Comparison of ENCODE assay signal across 8 cellular contexts in the genomic region with DNA sequence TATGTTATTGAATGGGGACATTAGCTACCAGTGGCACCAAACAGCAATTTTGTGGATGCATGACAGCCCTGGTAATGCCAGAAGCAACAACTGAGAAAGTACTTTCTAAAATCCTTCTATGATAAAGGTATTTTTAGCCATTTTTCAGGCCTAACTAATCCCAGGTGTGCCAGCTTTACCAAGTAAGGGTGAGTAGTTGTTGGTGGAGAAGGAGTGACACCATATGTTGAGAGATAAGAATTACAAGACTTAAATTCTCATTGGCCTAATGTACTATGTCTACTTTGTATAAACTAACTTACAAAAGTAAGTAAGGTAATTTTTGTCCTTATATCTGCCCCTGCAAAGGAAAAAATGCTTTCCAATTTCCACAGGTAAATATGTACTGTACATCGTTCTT. TPM values are rescaled to one million over a fixed set of nuclear protein-coding genes. Genes with fewer than 3 reads are reported as not detected.
A peak's percentile ranks its signal among the peaks of the same experiment; 100 is the strongest.
DNase-seq lines count a peak whose midpoint lies in the region; ATAC-seq and TF ChIP-seq lines count a peak whose summit lies in the region.

No MANE protein-coding gene starts in this region.

- peaks cover 0 to 11% (median 7%) of the 10 kb centered on the region in 4 donors for H3K4me1 ChIP-seq in liver (ENCODE audit: control insufficient read depth in 4 of 4, insufficient read depth in 4 of 4, low read length in 3 of 4)
- peaks cover 7% of the 10 kb centered on the region for H3K4me1 ChIP-seq in effector memory CD4-positive, alpha-beta T cell (ENCODE audit: control insufficient read depth, insufficient read depth, low read length, poor library complexity, severe bottlenecking)

- H3K9ac ChIP-seq in liver (ENCODE audit: low read depth in 1 of 2, low read length in 2 of 2), result no peak overlapping the region

- H3K27ac ChIP-seq in HL-60 (replicated peaks) (no peak overlapping the region), WERI-Rb-1 (no peak overlapping the region), liver (ENCODE audit: low read depth in 1 of 2, low read length in 2 of 2) (no peak overlapping the region)
- H3K27ac ChIP-seq in effector memory CD4-positive, alpha-beta T cell (ENCODE audit: insufficient read depth, low read length, poor library complexity, severe bottlenecking), result no peak overlapping the region

- DNase-seq in ACHN (peak; percentile 39), HL-60 (ENCODE audit: low read depth in 1 of 2, low spot score in 1 of 2) (peak in 1 of 2 experiments; percentile 26), WERI-Rb-1 (no peak), GM19240 (ENCODE audit: insufficient read length, low spot score) (no peak)
- no peak for DNase-seq in effector memory CD4-positive, alpha-beta T cell

- H3K9me3 ChIP-seq in WERI-Rb-1 (ENCODE audit: severe bottlenecking), result no peaks in the 10 kb centered on the region
- H3K9me3 ChIP-seq in liver (ENCODE audit: control insufficient read depth in 4 of 4, low read length in 3 of 4), result no peaks in the 10 kb centered on the region
- no peaks in the 10 kb centered on the region for H3K9me3 ChIP-seq in effector memory CD4-positive, alpha-beta T cell (ENCODE audit: control insufficient read depth, low read length)

- WGBS in liver, result 50% methylated on average over 1 of the region's 1 CpG

- H3K4me3 ChIP-seq in HL-60 (replicated peaks; ENCODE audit: insufficient read depth, low read length), result no peak overlapping the region
- H3K4me3 ChIP-seq in WERI-Rb-1 (ENCODE audit: low read depth, low read length), result no peak overlapping the region
- no peak overlapping the region for H3K4me3 ChIP-seq in liver (ENCODE audit: low read depth in 1 of 3, low read length in 3 of 3)
- no peak overlapping the region for H3K4me3 ChIP-seq in effector memory CD4-positive, alpha-beta T cell (ENCODE audit: insufficient read depth, low read depth, low read length, poor library complexity, severe bottlenecking)

- H3K36me3 ChIP-seq in WERI-Rb-1 (no peaks in the 10 kb centered on the region), liver (ENCODE audit: control insufficient read depth in 4 of 4, insufficient read depth in 3 of 4, low read depth in 1 of 4, low read length in 3 of 4) (no peaks in the 10 kb centered on the region)
- H3K36me3 ChIP-seq in effector memory CD4-positive, alpha-beta T cell (ENCODE audit: control insufficient read depth, insufficient read depth, low read length), result no peaks in the 10 kb centered on the region

- no peak for ATAC-seq in HG03521 (IDR thresholded peaks at IDR 0.05; ENCODE audit: unreplicated experiment)

- no peaks in the 10 kb centered on the region for H3K27me3 ChIP-seq in HL-60 (ENCODE audit: insufficient read depth, poor library complexity, severe bottlenecking)
- no peaks in the 10 kb centered on the region for H3K27me3 ChIP-seq in WERI-Rb-1 (ENCODE audit: insufficient read depth, low read depth, severe bottlenecking)
- H3K27me3 ChIP-seq in liver (ENCODE audit: control insufficient read depth in 4 of 4, insufficient read depth in 4 of 4, low read length in 3 of 4), result no peaks in the 10 kb centered on the region
- no peaks in the 10 kb centered on the region for H3K27me3 ChIP-seq in effector memory CD4-positive, alpha-beta T cell (replicated peaks; ENCODE audit: control insufficient read depth, insufficient read depth, low read length, poor library complexity, severe bottlenecking)

- peak; percentile 83 to 84 for TF ChIP-seq RAD21 in liver (IDR thresholded peaks at IDR 0.05)

- in situ Hi-C loops in ACHN (cut with HindIII; ENCODE audit: low pct_ligation_motif_present, low pct_unique_long_range_greater_than_20kb, low sequenced_read_pairs), result no loop called here

- peak; percentile 57 for TF ChIP-seq CTCF in GM12872 (IDR thresholded peaks at IDR 0.05; ENCODE audit: insufficient read depth, low read depth, low read length)
- TF ChIP-seq CTCF in HL-60 (IDR thresholded peaks at IDR 0.05; ENCODE audit: insufficient read depth, low read length), result peak; percentile 25
- TF ChIP-seq CTCF in WERI-Rb-1 (IDR thresholded peaks at IDR 0.05; ENCODE audit: low read depth, low read length), result peak; percentile 36; the same call in 1 of the 2 replicates
- peak; percentile 39 for TF ChIP-seq CTCF in liver (IDR thresholded peaks at IDR 0.05; ENCODE audit: low read depth, low read length, missing input control)

TF ChIP-seq in liver, 16 proteins besides CTCF, POLR2A, EP300 and RAD21:
- TF ChIP-seq REST (IDR thresholded peaks at IDR 0.05), result no peak
- no peak for TF ChIP-seq MAX (IDR thresholded peaks at IDR 0.05)
- no peak for TF ChIP-seq FOXA2 (IDR thresholded peaks at IDR 0.05)
- TF ChIP-seq RXRA (IDR thresholded peaks at IDR 0.05), result no peak
- TF ChIP-seq NR2F2 (IDR thresholded peaks at IDR 0.05), result no peak
- TF ChIP-seq, protein P1, sequence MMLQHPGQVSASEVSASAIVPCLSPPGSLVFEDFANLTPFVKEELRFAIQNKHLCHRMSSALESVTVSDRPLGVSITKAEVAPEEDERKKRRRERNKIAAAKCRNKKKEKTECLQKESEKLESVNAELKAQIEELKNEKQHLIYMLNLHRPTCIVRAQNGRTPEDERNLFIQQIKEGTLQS (IDR thresholded peaks at IDR 0.05), result no peak
- TF ChIP-seq GABPA (IDR thresholded peaks at IDR 0.05 in 1 of 2, conservative IDR thresholded peaks at IDR 0.05 in 1 of 2), result no peak
- TF ChIP-seq EGR1 (IDR thresholded peaks at IDR 0.05; ENCODE audit: low read depth in 2 of 2), result no peak

RNA-seq across cellular contexts. Expression of gene COX17, which starts 4.1 kb away (rescaled TPM):
- 10 to 100 TPM; 10.3 to 30.6 TPM for total RNA-seq in liver
- polyA plus RNA-seq in liver, result 100 to 1,000 TPM in 1 of 2 donors, 10 to 100 TPM in 1; 67.3 to 164 TPM

RNA-seq across cellular contexts. Expression of gene POPDC2, which starts 20.9 kb away (rescaled TPM):
- total RNA-seq in liver, result 1 to 10 TPM in 1 of 2 donors, under 1 TPM in 1; 0.37 to 1.1 TPM
- polyA plus RNA-seq in liver, result under 1 TPM; 0.16 to 0.54 TPM

RNA-seq across cellular contexts. Expression of gene CFAP91, which starts 21.5 kb away (rescaled TPM):
- 1 to 10 TPM in 1 of 2 donors, under 1 TPM in 1; 0.23 to 1.3 TPM for total RNA-seq in liver
- under 1 TPM; 0.48 to 0.63 TPM for polyA plus RNA-seq in liver
